ENCODE assay signal across 13 cellular contexts in the genomic region with DNA sequence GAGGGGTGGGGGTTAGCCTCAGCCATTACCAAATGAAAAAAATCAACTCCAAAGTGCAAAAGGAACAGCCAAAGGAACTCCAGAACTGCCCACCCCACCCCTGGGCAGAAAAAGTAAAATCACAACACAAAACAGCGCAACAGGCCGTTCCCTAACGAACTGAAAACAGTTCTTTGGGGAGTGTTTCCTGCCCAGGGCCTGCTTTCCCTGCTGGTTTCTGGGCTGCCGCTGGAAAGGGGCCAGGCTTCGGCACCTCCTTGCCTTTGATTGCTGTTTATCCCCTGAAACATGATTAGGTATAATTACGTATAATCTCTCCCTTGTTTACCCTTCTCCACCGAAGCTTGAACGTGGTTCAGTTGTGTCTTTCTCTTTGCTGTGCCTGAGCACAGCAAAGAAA. TPM values are rescaled to one million over a fixed set of nuclear protein-coding genes. Genes with fewer than 3 reads are reported as not detected.
DNase-seq lines count a peak whose midpoint lies in the region; ATAC-seq and TF ChIP-seq lines count a peak whose summit lies in the region.
"Had no signal": no experiment of that assay in that cellular context is flagged by ENCODE, and none has a peak within 500 bp of the region (broad histone marks: within the 10 kb centered on the region; RNA-seq: fewer than 3 reads in every experiment).

No MANE protein-coding gene starts in this region.

- no peak overlapping the region for H4K91ac ChIP-seq in H9 (ENCODE audit: insufficient read length, low read depth, low read length)

- H3K27me3 ChIP-seq in osteoblast (ENCODE audit: insufficient read depth, low read length) (no peaks in the 10 kb centered on the region), H9 (ENCODE audit: insufficient read depth, low read length) (no peaks in the 10 kb centered on the region)

- H3K36me3 ChIP-seq in osteoblast (ENCODE audit: insufficient read depth, low read length): no peaks in the 10 kb centered on the region
- H3K36me3 ChIP-seq: neutrophil had no signal

- H3K23me2 ChIP-seq in H9 (ENCODE audit: insufficient read length, low read depth, low read length, poor library complexity, severe bottlenecking): no peaks in the 10 kb centered on the region

- H3K36me3 Mint-ChIP-seq in endothelial cell (ENCODE audit: low read depth, unreplicated experiment) (no peaks in the 10 kb centered on the region), WTC11 (no peaks in the 10 kb centered on the region), H9 (ENCODE audit: insufficient read depth in 1 of 3, low read depth in 3 of 3) (no peaks in the 10 kb centered on the region)
- H3K36me3 Mint-ChIP-seq: CD8-positive, alpha-beta memory T cell had no signal

- peak overlapping the region; percentile 46 for H3K4me3 ChIP-seq in osteoblast (ENCODE audit: insufficient read depth, low read length)

- DNase-seq in GM03348 (ENCODE audit: low spot score): peak; percentile 41
- DNase-seq in NCI-H2227 (lab: John Stamatoyannopoulos, UW; ENCODE audit: unreplicated experiment): peak; percentile 10
- no peak for DNase-seq in endothelial cell (ENCODE audit: low spot score)
- DNase-seq in osteoblast (ENCODE audit: insufficient read length, low spot score, missing footprints): no peak
- no peak for DNase-seq in WTC11 (ENCODE audit: low spot score)
- no peak for DNase-seq in DMS53 treated with DMSO at 0.1 percent for 48 hours (lab: John Stamatoyannopoulos, UW; ENCODE audit: unreplicated experiment)
- no peak for DNase-seq in H9
- no peak for DNase-seq in inferior parietal cortex (ENCODE audit: extremely low spot score)
- DNase-seq: CD8-positive, alpha-beta memory T cell; stimulated activated CD4-positive, alpha-beta T cell treated with anti-CD3 and anti-CD28 coated beads, Interleukin-4, amount 100 ng/mL, for 24 hours; T1000 had no signal

- no peak overlapping the region for H2AK5ac ChIP-seq in H9 (ENCODE audit: insufficient read length, low read length)

- H3K4me2 ChIP-seq in osteoblast (ENCODE audit: insufficient read depth, low read length) (peak overlapping the region; percentile 81), H9 (ENCODE audit: insufficient read depth, insufficient read length, low read length) (no peak overlapping the region)

- WGBS in H9 (ENCODE audit: extremely low coverage, insufficient read length, low lambda C conversion rate): no CpG with 5 or more reads among the region's 8 CpGs

- no peak overlapping the region for H2BK12ac ChIP-seq in H9 (ENCODE audit: insufficient read length, low read depth, low read length)

- H4K20me1 ChIP-seq in osteoblast (ENCODE audit: insufficient read depth, low read length) (no peaks in the 10 kb centered on the region), H9 (ENCODE audit: control insufficient read depth, insufficient read depth, insufficient read length) (no peaks in the 10 kb centered on the region)

- H3K9me3 Mint-ChIP-seq in endothelial cell (ENCODE audit: unreplicated experiment) (no peaks in the 10 kb centered on the region), WTC11 (no peaks in the 10 kb centered on the region), H9 (no peaks in the 10 kb centered on the region)
- H3K9me3 Mint-ChIP-seq: CD8-positive, alpha-beta memory T cell; dendritic cell treated with granulocyte-macrophage colony-stimulating factor and Interleukin-4, amounts not matched to agents 40 ng/mL and 50 ng/mL, for 4 days had no signal

- H2AFZ ChIP-seq in osteoblast (ENCODE audit: low read length) (peak overlapping the region; percentile 94), H9 (ENCODE audit: low read length) (no peak overlapping the region)

- no peak overlapping the region for H3K18ac ChIP-seq in H9 (ENCODE audit: insufficient read length, low read depth, low read length)

- H2BK5ac ChIP-seq in H9 (ENCODE audit: insufficient read length, low read length): no peak overlapping the region

- H3K27ac Mint-ChIP-seq in endothelial cell (ENCODE audit: unreplicated experiment) (peak overlapping the region; percentile 58), WTC11 (no peak overlapping the region), H9 (no peak overlapping the region)
- H3K27ac Mint-ChIP-seq: CD8-positive, alpha-beta memory T cell; dendritic cell treated with granulocyte-macrophage colony-stimulating factor and Interleukin-4, amounts not matched to agents 40 ng/mL and 50 ng/mL, for 4 days had no signal

- no peaks in the 10 kb centered on the region for H3K79me2 ChIP-seq in osteoblast (ENCODE audit: insufficient read depth, low read length)
- H3K79me2 ChIP-seq in H9 (ENCODE audit: insufficient read depth, low read length): no peaks in the 10 kb centered on the region

- no peak overlapping the region for H3K9ac ChIP-seq in H9 (ENCODE audit: extremely low read depth, insufficient read length, low read length)

- no peaks in the 10 kb centered on the region for H3K79me1 ChIP-seq in H9 (ENCODE audit: insufficient read depth, low read depth, low read length, poor library complexity, severe bottlenecking)

- H3T11ph ChIP-seq in H9 (ENCODE audit: low read length): no peak overlapping the region

- no peak overlapping the region for H2BK20ac ChIP-seq in H9 (ENCODE audit: low read depth, low read length, poor library complexity, severe bottlenecking)

- H3K56ac ChIP-seq in H9 (ENCODE audit: insufficient read length, low read depth, low read length): no peak overlapping the region

- no peaks in the 10 kb centered on the region for H3K9me3 ChIP-seq in osteoblast (ENCODE audit: low read depth, low read length)
- no peaks in the 10 kb centered on the region for H3K9me3 ChIP-seq in H9 (ENCODE audit: control insufficient read depth, low read depth, low read length)
- H3K9me3 ChIP-seq: neutrophil had no signal

- H3K4ac ChIP-seq in H9 (ENCODE audit: low read depth, low read length): no peak overlapping the region

- H3K23ac ChIP-seq in H9 (ENCODE audit: insufficient read length, low read depth, low read length): no peak overlapping the region

- H3K14ac ChIP-seq in H9 (ENCODE audit: insufficient read depth, low read length): no peak overlapping the region

- no peak overlapping the region for H4K5ac ChIP-seq in H9 (ENCODE audit: insufficient read length, low read depth, low read length)

- H3K4me3 Mint-ChIP-seq in endothelial cell (ENCODE audit: unreplicated experiment): no peak overlapping the region
- H3K4me3 Mint-ChIP-seq in WTC11: no peak overlapping the region
- H3K4me3 Mint-ChIP-seq in H9: no peak overlapping the region
- H3K4me3 Mint-ChIP-seq: CD8-positive, alpha-beta memory T cell; dendritic cell treated with granulocyte-macrophage colony-stimulating factor and Interleukin-4, amounts not matched to agents 40 ng/mL and 50 ng/mL, for 4 days had no signal

- H2BK15ac ChIP-seq in H9 (ENCODE audit: low read depth, low read length): no peak overlapping the region

- POLR2A ChIA-PET in WTC11 (lab: Charles Lee): no interaction called here

- TF ChIP-seq CTCF in endothelial cell (IDR thresholded peaks at IDR 0.05; ENCODE audit: unreplicated experiment): no peak
- no peak for TF ChIP-seq CTCF in osteoblast (IDR thresholded peaks at IDR 0.05; ENCODE audit: extremely low read depth, low read depth, low read length)
- no peak for TF ChIP-seq CTCF in WTC11 (IDR thresholded peaks at IDR 0.05)
- TF ChIP-seq CTCF in H9 (conservative IDR thresholded peaks at IDR 0.05): no peak

- no peak overlapping the region for H2BK120ac ChIP-seq in H9 (ENCODE audit: low read depth, low read length, poor library complexity, severe bottlenecking)

- H3K4me1 ChIP-seq in osteoblast (ENCODE audit: insufficient read depth, low read length): peaks cover 15% of the 10 kb centered on the region
- H3K4me1 ChIP-seq in H9 (ENCODE audit: insufficient read depth, low read length): no peaks in the 10 kb centered on the region

- H3K27ac ChIP-seq in osteoblast (ENCODE audit: low read depth, low read length) (no peak overlapping the region), H9 (ENCODE audit: insufficient read length, low read depth, low read length) (no peak overlapping the region)
- H3K27ac ChIP-seq: neutrophil had no signal

- H3K4me1 Mint-ChIP-seq in endothelial cell (ENCODE audit: unreplicated experiment) (peaks cover 9% of the 10 kb centered on the region), WTC11 (no peaks in the 10 kb centered on the region), H9 (peaks cover 0 to 5% of the 10 kb centered on the region in 2 experiments; a peak in 2 of 4 replicates)

- CTCF ChIA-PET in WTC11 (lab: Charles Lee): no interaction called here

- no peak overlapping the region for H4K8ac ChIP-seq in H9 (replicated peaks; ENCODE audit: insufficient read length, low read depth, low read length)

- no peak for ATAC-seq in WTC11

- H3K27me3 Mint-ChIP-seq in endothelial cell (ENCODE audit: unreplicated experiment) (peaks cover 2% of the 10 kb centered on the region), WTC11 (ENCODE audit: low read depth) (no peaks in the 10 kb centered on the region), H9 (ENCODE audit: low read depth) (no peaks in the 10 kb centered on the region)

RNA-seq across cellular contexts. Expression of a gene that starts 57.5 kb away (rescaled TPM):
- total RNA-seq in endothelial cell (ENCODE audit: unreplicated experiment) (140 TPM), osteoblast (55.4 and 64.2 TPM in 2 replicates), WTC11 (2021) (33.4 to 39.5 TPM (median 37.1 TPM) in 3 replicates), H9 (2021) (37.7 and 41.8 TPM in 2 replicates)

Comparison
In these comparisons a context has a peak if more than half of its experiments do, and no peak if none do; other contexts are left out.
1. DNase-seq: peak in GM03348 (single experiment) and NCI-H2227 (single experiment); none in endothelial cell (single experiment), osteoblast (single experiment), WTC11 (single experiment), DMS53 treated with DMSO at 0.1 percent for 48 hours (single experiment), H9 (single experiment) and inferior parietal cortex (single experiment).